Comparison of ENCODE assay signal across 10 cellular contexts in genomic region chr4:7759221-7759620, GRCh38.
DNase-seq lines count a peak whose midpoint lies in the region; ATAC-seq and TF ChIP-seq lines count a peak whose summit lies in the region.
"Had no signal": no experiment of that assay in that cellular context is flagged by ENCODE, and none has a peak within 500 bp of the region (broad histone marks: within the 10 kb centered on the region; RNA-seq: fewer than 3 reads in every experiment).

No MANE protein-coding gene starts in this region.

- H3K9ac ChIP-seq in mesenchymal stem cell (ENCODE audit: low read length) = no peak overlapping the region

- intact Hi-C loops in transverse colon (cut with DNase I; ENCODE audit: low total_unique reads) = no loop called here

- H3K27ac Mint-ChIP-seq in activated naive CD8-positive, alpha-beta T cell = peak overlapping the region; percentile 92

- no peak overlapping the region for H3K18ac ChIP-seq in mesenchymal stem cell (ENCODE audit: low read depth in 1 of 2, low read length in 2 of 2)

- peak overlapping the region; percentile 73 for H3K4me3 Mint-ChIP-seq in activated naive CD8-positive, alpha-beta T cell

- no peak overlapping the region for H2BK5ac ChIP-seq in mesenchymal stem cell (ENCODE audit: low read depth, low read length, poor library complexity, severe bottlenecking)

- no peaks in the 10 kb centered on the region for H3K27me3 Mint-ChIP-seq in activated naive CD8-positive, alpha-beta T cell

- H3K9me3 ChIP-seq in mesenchymal stem cell (ENCODE audit: control insufficient read depth, low read length) (no peaks in the 10 kb centered on the region), transverse colon (no peaks in the 10 kb centered on the region)

- no peak for TF ChIP-seq EP300 in transverse colon (IDR thresholded peaks at IDR 0.05; ENCODE audit: low read depth)

- DNase-seq in GM12864 (ENCODE audit: low read depth) = peak; percentile 58
- peak; percentile 55 for DNase-seq in activated CD4-positive, alpha-beta T cell treated with anti-CD3 and anti-CD28 coated beads for 1 hour
- DNase-seq in stimulated activated CD4-positive, alpha-beta T cell treated with anti-CD3 and anti-CD28 coated beads, Interleukin-4, amount 100 ng/mL, for 4 hours = peak; percentile 57 to 81
- no peak for DNase-seq in mesenchymal stem cell
- no peak for DNase-seq in foreskin melanocyte
- no peak for DNase-seq in transverse colon
- DNase-seq: Calu3 had no signal

- H3K79me1 ChIP-seq in mesenchymal stem cell (replicated peaks; ENCODE audit: low read length, poor library complexity, severe bottlenecking) = peaks cover 30% of the 10 kb centered on the region

- H4K8ac ChIP-seq in mesenchymal stem cell (ENCODE audit: low read length) = no peak overlapping the region

- H3K4me3 ChIP-seq in GM12864 (ENCODE audit: low read depth, low read length) = peak overlapping the region; percentile 1; the same call in 1 of the 2 replicates
- no peak overlapping the region for H3K4me3 ChIP-seq in mesenchymal stem cell (ENCODE audit: insufficient read depth in 1 of 2, low read depth in 1 of 2, low read length in 2 of 2)
- H3K4me3 ChIP-seq in transverse colon = no peak overlapping the region

- WGBS in mesenchymal stem cell = 96% methylated on average over 12 of the region's 12 CpGs
- WGBS in transverse colon (ENCODE audit: low coverage in 1 of 2), 2 donors = 52 to 55% methylated on average over 4 to 12 of the region's 12 CpGs

- H3K9me3 Mint-ChIP-seq in activated naive CD8-positive, alpha-beta T cell (ENCODE audit: low read depth) = no peaks in the 10 kb centered on the region

- no peak overlapping the region for H3K4me2 ChIP-seq in mesenchymal stem cell (ENCODE audit: low read length, poor library complexity, severe bottlenecking)

- no peak overlapping the region for H3K4ac ChIP-seq in mesenchymal stem cell (ENCODE audit: low read depth in 1 of 2, low read length in 2 of 2)

- H3K4me1 ChIP-seq in mesenchymal stem cell (ENCODE audit: control insufficient read depth, insufficient read depth, low read depth, low read length) (peaks cover 19% of the 10 kb centered on the region), transverse colon (peaks cover 3 to 15% (median 12%) of the 10 kb centered on the region in 4 donors)

- no peak overlapping the region for H2AFZ ChIP-seq in mesenchymal stem cell (ENCODE audit: low read depth, low read length)

- no peak overlapping the region for H2BK12ac ChIP-seq in mesenchymal stem cell (ENCODE audit: low read length in 2 of 2)

- in situ Hi-C loops in transverse colon (cut with MboI; ENCODE audit: low pct_ligation_motif_present in 1 of 4, low pct_unique_long_range_greater_than_20kb in 1 of 4, low sequenced_read_pairs in 3 of 4) = no loop called here

- H3K4me1 Mint-ChIP-seq in activated naive CD8-positive, alpha-beta T cell (ENCODE audit: low read depth) = peaks cover 36% of the 10 kb centered on the region

- no peak overlapping the region for H2BK15ac ChIP-seq in mesenchymal stem cell (ENCODE audit: low read depth, poor library complexity, severe bottlenecking)

- H2AK5ac ChIP-seq in mesenchymal stem cell (ENCODE audit: low read length, severe bottlenecking) = no peak overlapping the region

- H3K23ac ChIP-seq in mesenchymal stem cell (ENCODE audit: low read length in 2 of 2) = no peak overlapping the region

- no peak overlapping the region for H3K14ac ChIP-seq in mesenchymal stem cell (ENCODE audit: low read length in 2 of 2)

- H3K36me3 ChIP-seq in mesenchymal stem cell (ENCODE audit: control insufficient read depth in 1 of 2, insufficient read depth in 2 of 2, low read depth in 1 of 2, low read length in 2 of 2) (peaks cover 57 to 79% of the 10 kb centered on the region in 2 experiments), transverse colon (peaks cover 0 to 5% (median 0%) of the 10 kb centered on the region in 4 donors)

- ATAC-seq in HG03039 (IDR thresholded peaks at IDR 0.05; ENCODE audit: unreplicated experiment) = no peak

- no peak overlapping the region for H4K91ac ChIP-seq in mesenchymal stem cell (ENCODE audit: low read length)

- no peaks in the 10 kb centered on the region for H3K36me3 Mint-ChIP-seq in activated naive CD8-positive, alpha-beta T cell

- TF ChIP-seq CTCF in GM12864 (IDR thresholded peaks at IDR 0.05; ENCODE audit: low read depth, low read length, missing control alignments) = no peak
- TF ChIP-seq CTCF in transverse colon (IDR thresholded peaks at IDR 0.05) = no peak

- H2BK120ac ChIP-seq in mesenchymal stem cell (ENCODE audit: low read depth, low read length) = no peak overlapping the region

- TF ChIP-seq POLR2A in transverse colon (IDR thresholded peaks at IDR 0.05) = no peak

- H3K27me3 ChIP-seq in mesenchymal stem cell (ENCODE audit: control insufficient read depth in 1 of 2, insufficient read depth in 1 of 2, low read length in 2 of 2) (no peaks in the 10 kb centered on the region), transverse colon (no peaks in the 10 kb centered on the region)

- H3K27ac ChIP-seq in mesenchymal stem cell (ENCODE audit: low read length, poor library complexity, severe bottlenecking) (no peak overlapping the region), transverse colon (peak overlapping the region in 2 of 4 donors; percentile 1 to 15)
- H3K27ac ChIP-seq: HL-60 had no signal

Comparison
In these comparisons a context has a peak if more than half of its experiments do, and no peak if none do; other contexts are left out.
1. DNase-seq: peak in GM12864 (single experiment), activated CD4-positive, alpha-beta T cell treated with anti-CD3 and anti-CD28 coated beads for 1 hour (single experiment) and stimulated activated CD4-positive, alpha-beta T cell treated with anti-CD3 and anti-CD28 coated beads, Interleukin-4, amount 100 ng/mL, for 4 hours (2 of 2); none in mesenchymal stem cell (single experiment), foreskin melanocyte (single experiment) and transverse colon (single experiment).